Comparison of ENCODE assay signal across 1 cellular context in genomic region chr11:5622802-5623201, GRCh38.
A peak's percentile ranks its signal among the peaks of the same experiment; 100 is the strongest.
TF ChIP-seq lines count a peak whose summit lies in the region.

No MANE protein-coding gene starts in this region.

TF ChIP-seq in K562, 482 proteins besides CTCF, POLR2A, EP300 and RAD21:
- TF ChIP-seq ILF3 (IDR thresholded peaks at IDR 0.05; ENCODE audit: borderline replicate concordance) (no peak), HEY1 (CRISPR knock-in tag; IDR thresholded peaks at IDR 0.05; ENCODE audit: borderline replicate concordance) (no peak), NCOA6 (IDR thresholded peaks at IDR 0.05) (no peak), PHTF2 (CRISPR knock-in tag; IDR thresholded peaks at IDR 0.05) (no peak), CBFA2T3 (IDR thresholded peaks at IDR 0.05) (peak; percentile 30), ZNF444 (CRISPR knock-in tag; IDR thresholded peaks at IDR 0.05) (no peak), TCFL5 (CRISPR knock-in tag; conservative IDR thresholded peaks at IDR 0.05) (no peak), MEIS2 (IDR thresholded peaks at IDR 0.05; ENCODE audit: partially characterized antibody) (peak; percentile 24), ZNF232 (CRISPR knock-in tag; IDR thresholded peaks at IDR 0.05) (no peak)
